In genomic region chr13:26707122-26708006, GRCh38 we compare ENCODE assay signal across 8 cellular contexts. TPM values are rescaled to one million over a fixed set of nuclear protein-coding genes. Genes with fewer than 3 reads are reported as not detected.
DNase-seq lines count a peak whose midpoint lies in the region; ATAC-seq and TF ChIP-seq lines count a peak whose summit lies in the region.

No MANE protein-coding gene starts in this region.

- H2AFZ ChIP-seq in H9 (ENCODE audit: low read length) (no peak overlapping the region), neuronal stem cell (ENCODE audit: low read length) (no peak overlapping the region)

- no peak overlapping the region for H4K5ac ChIP-seq in H9 (ENCODE audit: insufficient read length, low read depth, low read length)

- H3K56ac ChIP-seq in H9 (ENCODE audit: insufficient read length, low read depth, low read length), result no peak overlapping the region

- no peak overlapping the region for H3K23ac ChIP-seq in H9 (ENCODE audit: insufficient read length, low read depth, low read length)
- H3K23ac ChIP-seq in neuronal stem cell (ENCODE audit: low read depth, low read length, poor library complexity), result no peak overlapping the region

- DNase-seq in COLO668 (lab: John Stamatoyannopoulos, UW; ENCODE audit: unreplicated experiment) (peak; percentile 73), H9 (peak; percentile 78), NCI-H226 (peak; percentile 2), fibroblast of villous mesenchyme (ENCODE audit: low read depth) (peak; percentile 45), neuronal stem cell (ENCODE audit: low spot score) (peak; percentile 48)
- peak; percentile 41 for DNase-seq in activated T-cell treated with anti-CD3 and anti-CD28 coated beads, Interleukin-2, amount 50 U/mL, for 24 hours

- no peak overlapping the region for H3K9ac ChIP-seq in H9 (ENCODE audit: extremely low read depth, insufficient read length, low read length)
- H3K9ac ChIP-seq in neuronal stem cell (ENCODE audit: low read depth, low read length, poor library complexity), result peak overlapping the region; percentile 72

- no peak overlapping the region for H4K8ac ChIP-seq in H9 (replicated peaks; ENCODE audit: insufficient read length, low read depth, low read length)
- no peak overlapping the region for H4K8ac ChIP-seq in neuronal stem cell (ENCODE audit: low read depth, low read length)

- H3K18ac ChIP-seq in H9 (ENCODE audit: insufficient read length, low read depth, low read length) (no peak overlapping the region), neuronal stem cell (ENCODE audit: low read length) (no peak overlapping the region)

- H2BK5ac ChIP-seq in H9 (ENCODE audit: insufficient read length, low read length) (no peak overlapping the region), neuronal stem cell (ENCODE audit: low read length) (no peak overlapping the region)

- peaks cover 5 to 7% of the 10 kb centered on the region in 2 experiments for H3K9me3 Mint-ChIP-seq in H9
- H3K9me3 Mint-ChIP-seq in activated T-cell treated with anti-CD3 and anti-CD28 coated beads, Interleukin-2, amount 50 U/mL, for 24 hours, result no peaks in the 10 kb centered on the region

- H3K27ac ChIP-seq in H9 (ENCODE audit: insufficient read length, low read depth, low read length), result no peak overlapping the region
- H3K27ac ChIP-seq in neuronal stem cell (replicated peaks; ENCODE audit: low read length), result no peak overlapping the region

- H3K79me1 ChIP-seq in H9 (ENCODE audit: insufficient read depth, low read depth, low read length, poor library complexity, severe bottlenecking), result no peaks in the 10 kb centered on the region
- H3K79me1 ChIP-seq in neuronal stem cell (ENCODE audit: low read depth, low read length), result no peaks in the 10 kb centered on the region

- TF ChIP-seq CTCF in H9 (conservative IDR thresholded peaks at IDR 0.05) (peak; percentile 82), fibroblast of villous mesenchyme (IDR thresholded peaks at IDR 0.05; ENCODE audit: insufficient read depth, low read depth, low read length) (peak; percentile 64)

- no peak overlapping the region for H3T11ph ChIP-seq in H9 (ENCODE audit: low read length)

- no peaks in the 10 kb centered on the region for H3K23me2 ChIP-seq in H9 (ENCODE audit: insufficient read length, low read depth, low read length, poor library complexity, severe bottlenecking)

- ATAC-seq in HG03025 (IDR thresholded peaks at IDR 0.05; ENCODE audit: low FRiP score, unreplicated experiment) (no peak), GM21529 (IDR thresholded peaks at IDR 0.05; ENCODE audit: unreplicated experiment) (no peak)

- H3K4me1 Mint-ChIP-seq in H9, result peaks cover 20 to 24% of the 10 kb centered on the region in 2 experiments
- H3K4me1 Mint-ChIP-seq in activated T-cell treated with anti-CD3 and anti-CD28 coated beads, Interleukin-2, amount 50 U/mL, for 24 hours (ENCODE audit: low read depth), result peaks cover 2% of the 10 kb centered on the region

- no peak overlapping the region for H4K91ac ChIP-seq in H9 (ENCODE audit: insufficient read length, low read depth, low read length)
- no peak overlapping the region for H4K91ac ChIP-seq in neuronal stem cell (ENCODE audit: low read depth, low read length, poor library complexity)

- no CpG with 5 or more reads among the region's 13 CpGs for WGBS in H9 (ENCODE audit: extremely low coverage, insufficient read length, low lambda C conversion rate)
- no CpG with 5 or more reads among the region's 13 CpGs for WGBS in neuronal stem cell (ENCODE audit: extremely low coverage in 2 of 2, insufficient read length in 2 of 2, insufficient replicate concordance in 1 of 2), 2 donors

- H2AK5ac ChIP-seq in H9 (ENCODE audit: insufficient read length, low read length) (no peak overlapping the region), neuronal stem cell (ENCODE audit: low read depth, low read length) (peak overlapping the region; percentile 49)

- H3K79me2 ChIP-seq in H9 (ENCODE audit: insufficient read depth, low read length), result no peaks in the 10 kb centered on the region

- H3K4ac ChIP-seq in H9 (ENCODE audit: low read depth, low read length) (no peak overlapping the region), neuronal stem cell (ENCODE audit: low read length) (no peak overlapping the region)

- peaks cover 8% of the 10 kb centered on the region for H3K27me3 Mint-ChIP-seq in H9 (ENCODE audit: low read depth)
- H3K27me3 Mint-ChIP-seq in activated T-cell treated with anti-CD3 and anti-CD28 coated beads, Interleukin-2, amount 50 U/mL, for 24 hours, result no peaks in the 10 kb centered on the region

- no peak overlapping the region for H3K14ac ChIP-seq in H9 (ENCODE audit: insufficient read depth, low read length)
- H3K14ac ChIP-seq in neuronal stem cell (ENCODE audit: low read length), result no peak overlapping the region

- H3K4me3 Mint-ChIP-seq in H9, result no peak overlapping the region
- H3K4me3 Mint-ChIP-seq in activated T-cell treated with anti-CD3 and anti-CD28 coated beads, Interleukin-2, amount 50 U/mL, for 24 hours, result no peak overlapping the region

- H3K4me3 ChIP-seq in fibroblast of villous mesenchyme (ENCODE audit: low read depth, low read length) (no peak overlapping the region), neuronal stem cell (ENCODE audit: low read length in 2 of 2) (no peak overlapping the region)

- H4K20me1 ChIP-seq in H9 (ENCODE audit: control insufficient read depth, insufficient read depth, insufficient read length), result no peaks in the 10 kb centered on the region

- H3K36me3 Mint-ChIP-seq in H9 (ENCODE audit: insufficient read depth in 1 of 3, low read depth in 3 of 3), result peaks cover under 1 to 5% (median 2%) of the 10 kb centered on the region in 3 experiments; a peak in 5 of 7 replicates
- H3K36me3 Mint-ChIP-seq in activated T-cell treated with anti-CD3 and anti-CD28 coated beads, Interleukin-2, amount 50 U/mL, for 24 hours (ENCODE audit: low read depth), result no peaks in the 10 kb centered on the region

- no peak overlapping the region for H2BK15ac ChIP-seq in H9 (ENCODE audit: low read depth, low read length)
- H2BK15ac ChIP-seq in neuronal stem cell (ENCODE audit: low read length), result no peak overlapping the region

- H3K4me1 ChIP-seq in H9 (ENCODE audit: insufficient read depth, low read length), result no peaks in the 10 kb centered on the region
- no peaks in the 10 kb centered on the region for H3K4me1 ChIP-seq in neuronal stem cell (ENCODE audit: control insufficient read depth in 2 of 2, insufficient read depth in 1 of 2, low read depth in 1 of 2, low read length in 2 of 2)

- H3K27ac Mint-ChIP-seq in H9, result no peak overlapping the region
- no peak overlapping the region for H3K27ac Mint-ChIP-seq in activated T-cell treated with anti-CD3 and anti-CD28 coated beads, Interleukin-2, amount 50 U/mL, for 24 hours

- H3K4me2 ChIP-seq in H9 (ENCODE audit: insufficient read depth, insufficient read length, low read length), result no peak overlapping the region
- no peak overlapping the region for H3K4me2 ChIP-seq in neuronal stem cell (ENCODE audit: insufficient read depth, low read length, poor library complexity, severe bottlenecking)

- no peaks in the 10 kb centered on the region for H3K36me3 ChIP-seq in neuronal stem cell (replicated peaks in 1 of 2; ENCODE audit: control insufficient read depth in 2 of 2, insufficient read depth in 2 of 2, low read length in 2 of 2)

- H3K9me3 ChIP-seq in H9 (ENCODE audit: control insufficient read depth, low read depth, low read length) (no peaks in the 10 kb centered on the region), neuronal stem cell (replicated peaks in 1 of 2; ENCODE audit: control insufficient read depth in 2 of 2, insufficient read depth in 1 of 2, low read depth in 1 of 2, low read length in 2 of 2) (no peaks in the 10 kb centered on the region)

- H2BK12ac ChIP-seq in H9 (ENCODE audit: insufficient read length, low read depth, low read length) (no peak overlapping the region), neuronal stem cell (ENCODE audit: low read length) (no peak overlapping the region)

- H2BK20ac ChIP-seq in H9 (ENCODE audit: low read depth, low read length, poor library complexity, severe bottlenecking), result no peak overlapping the region

- H3K27me3 ChIP-seq in H9 (ENCODE audit: insufficient read depth, low read length) (no peaks in the 10 kb centered on the region), neuronal stem cell (ENCODE audit: control insufficient read depth in 3 of 3, insufficient read depth in 3 of 3, low read depth in 1 of 3, low read length in 3 of 3) (no peaks in the 10 kb centered on the region)

- H2BK120ac ChIP-seq in H9 (ENCODE audit: low read depth, low read length, poor library complexity, severe bottlenecking) (no peak overlapping the region), neuronal stem cell (ENCODE audit: low read depth, low read length) (no peak overlapping the region)

RNA-seq across cellular contexts. Expression of gene GPR12, which starts 53.2 kb away (rescaled TPM):
- total RNA-seq in H9 (2021), result not detected in 2 replicates
- not detected in 2 replicates for total RNA-seq in fibroblast of villous mesenchyme
- not detected for polyA plus RNA-seq in neuronal stem cell (2013, experiment 1 of 2)
- 0.01 TPM for polyA plus RNA-seq in neuronal stem cell (2013, experiment 2 of 2)

Comparison
In these comparisons a context has a peak if more than half of its experiments do, and no peak if none do; other contexts are left out.
1. DNase-seq: peak in every context shown above with its lines; median percentile 78 in H9; 73 in COLO668; 48 in neuronal stem cell; 45 in fibroblast of villous mesenchyme; 41 in activated T-cell treated with anti-CD3 and anti-CD28 coated beads, Interleukin-2, amount 50 U/mL, for 24 hours; 2 in NCI-H226.